In the genomic region with DNA sequence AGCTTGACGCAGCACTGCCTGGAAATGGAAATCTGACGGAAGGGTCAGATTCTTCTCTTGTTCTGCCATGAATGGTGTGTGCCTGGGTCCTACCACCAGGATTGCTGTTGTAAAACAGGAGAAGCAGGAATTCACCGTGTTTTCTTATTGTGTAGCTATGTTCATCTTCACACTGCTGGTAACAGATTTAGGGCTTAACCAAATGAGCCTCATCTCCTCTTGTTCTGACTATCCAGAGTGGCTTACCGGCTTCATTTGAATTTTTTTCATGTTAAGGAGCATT, we compare ENCODE assay signal across 14 cellular contexts.
DNase-seq lines count a peak whose midpoint lies in the region; ATAC-seq, FAIRE-seq and TF ChIP-seq lines count a peak whose summit lies in the region.
"Had no signal": no experiment of that assay in that cellular context is flagged by ENCODE, and none has a peak within 500 bp of the region (broad histone marks: within the 10 kb centered on the region; RNA-seq: fewer than 3 reads in every experiment).

No MANE protein-coding gene starts in this region.

- no peak for DNase-seq in mammary epithelial cell
- no peak for DNase-seq in MCF 10A (ENCODE audit: unreplicated experiment)
- no peak for DNase-seq in PC-3
- no peak for DNase-seq in urothelium cell line (ENCODE audit: low spot score)
- DNase-seq in NCI-H146 (lab: John Stamatoyannopoulos, UW): no peak
- DNase-seq in mucosa of gallbladder (ENCODE audit: low spot score): no peak
- DNase-seq: erythroblast; lower lobe of right lung; stimulated activated CD4-positive, alpha-beta T cell treated with anti-CD3 and anti-CD28 coated beads, Interleukin-1b, Interleukin-23, amount 100 ng/mL, for 48 hours had no signal

- H3K27me3 ChIP-seq in mammary epithelial cell (ENCODE audit: insufficient read depth, low read length) (no peaks in the 10 kb centered on the region), PC-3 (ENCODE audit: low read length) (no peaks in the 10 kb centered on the region)

- no peak overlapping the region for H3K27ac Mint-ChIP-seq in MCF 10A (ENCODE audit: low read depth, unreplicated experiment)
- peak overlapping the region; percentile 12 for H3K27ac Mint-ChIP-seq in dendritic cell treated with granulocyte-macrophage colony-stimulating factor and Interleukin-4, amounts not matched to agents 40 ng/mL and 50 ng/mL, for 4 days

- peak; percentile 26 to 27 for TF ChIP-seq CTCF in mammary epithelial cell (conservative IDR thresholded peaks at IDR 0.05 in 1 of 2, IDR thresholded peaks at IDR 0.05 in 1 of 2; ENCODE audit: extremely low read depth in 1 of 2, insufficient read depth in 1 of 2, low read depth in 1 of 2, low read length in 2 of 2)
- TF ChIP-seq CTCF in MCF 10A (IDR thresholded peaks at IDR 0.05; ENCODE audit: unreplicated experiment): no peak
- peak; percentile 28; the same call in 1 of the 2 replicates for TF ChIP-seq CTCF in PC-3 (conservative IDR thresholded peaks at IDR 0.05; ENCODE audit: low read depth, low read length)

- peaks cover 42% of the 10 kb centered on the region for H3K36me3 Mint-ChIP-seq in MCF 10A (ENCODE audit: insufficient read depth, unreplicated experiment)
- H3K36me3 Mint-ChIP-seq in dendritic cell treated with granulocyte-macrophage colony-stimulating factor and Interleukin-4, amounts not matched to agents 40 ng/mL and 50 ng/mL, for 4 days (ENCODE audit: low read depth): peaks cover 77% of the 10 kb centered on the region

- intact Hi-C loops in mammary epithelial cell (cut with micrococcal nuclease): loop anchor here (5.0 kb wide), 1 partner anchor 37 kb away; no protein-coding TSS in a partner anchor
- intact Hi-C loops in MCF 10A (cut with micrococcal nuclease): loop anchor here (5.0 to 10.0 kb wide), 2 partner anchors 37 to 470 kb away; no protein-coding TSS in a partner anchor
- intact Hi-C loops in PC-3 (cut with micrococcal nuclease): loop anchor here (10.0 kb wide), 1 partner anchor 440 kb away; no protein-coding TSS in a partner anchor
- intact Hi-C loops in dendritic cell treated with granulocyte-macrophage colony-stimulating factor and Interleukin-4, amounts not matched to agents 40 ng/mL and 50 ng/mL, for 4 days (cut with micrococcal nuclease): loop anchor here (5.0 kb wide), 1 partner anchor 43 kb away; no protein-coding TSS in a partner anchor

- CTCF ChIA-PET in mammary epithelial cell (lab: Charles Lee; ENCODE audit: low non-redundant PET) (no interaction called here), MCF 10A (lab: Yijun Ruan, JAX) (interaction anchor here (0.8 to 1.2 kb wide), 2 partner anchors 33 to 318 kb away, joined by 3 read pairs; no protein-coding TSS in a partner anchor), PC-3 (lab: Charles Lee) (no interaction called here)

- no peak for ATAC-seq in PC-3
- ATAC-seq in HG03442 (IDR thresholded peaks at IDR 0.05; ENCODE audit: unreplicated experiment): no peak
- ATAC-seq: lower lobe of right lung had no signal

- no peaks in the 10 kb centered on the region for H3K27me3 Mint-ChIP-seq in MCF 10A (ENCODE audit: insufficient read depth, unreplicated experiment)
- no peaks in the 10 kb centered on the region for H3K27me3 Mint-ChIP-seq in dendritic cell treated with granulocyte-macrophage colony-stimulating factor and Interleukin-4, amounts not matched to agents 40 ng/mL and 50 ng/mL, for 4 days

- FAIRE-seq in urothelium cell line (lab: Jason Lieb, UNC): peak; percentile 78
- FAIRE-seq: G401.6 had no signal

- H3K79me2 ChIP-seq in mammary epithelial cell (ENCODE audit: insufficient read depth, low read length): no peaks in the 10 kb centered on the region
- H3K79me2 ChIP-seq in PC-3 (ENCODE audit: low read length): peaks cover 20% of the 10 kb centered on the region

- peaks cover 40% of the 10 kb centered on the region for H3K4me1 Mint-ChIP-seq in MCF 10A (ENCODE audit: insufficient read depth, unreplicated experiment)
- peaks cover 37% of the 10 kb centered on the region for H3K4me1 Mint-ChIP-seq in dendritic cell treated with granulocyte-macrophage colony-stimulating factor and Interleukin-4, amounts not matched to agents 40 ng/mL and 50 ng/mL, for 4 days (ENCODE audit: low read depth)

- H3K9me3 Mint-ChIP-seq in MCF 10A (ENCODE audit: unreplicated experiment): no peaks in the 10 kb centered on the region
- H3K9me3 Mint-ChIP-seq in dendritic cell treated with granulocyte-macrophage colony-stimulating factor and Interleukin-4, amounts not matched to agents 40 ng/mL and 50 ng/mL, for 4 days: no peaks in the 10 kb centered on the region

- H3K4me2 ChIP-seq in mammary epithelial cell (ENCODE audit: insufficient read depth, low read depth, low read length): no peak overlapping the region
- H3K4me2 ChIP-seq in PC-3 (ENCODE audit: low read length): no peak overlapping the region

- H3K27ac ChIP-seq in mammary epithelial cell (ENCODE audit: insufficient read depth, low read depth, low read length): no peak overlapping the region
- H3K27ac ChIP-seq in PC-3 (ENCODE audit: low read length): no peak overlapping the region
- H3K27ac ChIP-seq: C4-2B, lower lobe of right lung, prostate gland had no signal

- WGBS in mammary epithelial cell (ENCODE audit: low coverage, missing lambda C conversion rate): 97% methylated on average over 4 of the region's 4 CpGs

- in situ Hi-C loops in mammary epithelial cell (cut with MboI; ENCODE audit: low sequenced_read_pairs in 2 of 2): no loop called here

- no peak overlapping the region for H3K4me3 Mint-ChIP-seq in MCF 10A (ENCODE audit: unreplicated experiment)
- H3K4me3 Mint-ChIP-seq in dendritic cell treated with granulocyte-macrophage colony-stimulating factor and Interleukin-4, amounts not matched to agents 40 ng/mL and 50 ng/mL, for 4 days: no peak overlapping the region

- H3K4me3 ChIP-seq in mammary epithelial cell (replicated peaks in 1 of 3; ENCODE audit: insufficient read depth in 1 of 3, low read depth in 2 of 3, low read length in 3 of 3) (no peak overlapping the region), PC-3 (ENCODE audit: low read length) (no peak overlapping the region)
- H3K4me3 ChIP-seq: lower lobe of right lung, prostate gland had no signal

- no peaks in the 10 kb centered on the region for H4K20me1 ChIP-seq in mammary epithelial cell (ENCODE audit: insufficient read depth, low read length)
- H4K20me1 ChIP-seq in PC-3 (ENCODE audit: low read length): no peaks in the 10 kb centered on the region

- H3F3A ChIP-seq in PC-3 (ENCODE audit: low read length, unreplicated experiment): peaks cover 12% of the 10 kb centered on the region

- peaks cover 6% of the 10 kb centered on the region for H3K36me3 ChIP-seq in mammary epithelial cell (ENCODE audit: insufficient read depth, low read length)
- H3K36me3 ChIP-seq in PC-3 (ENCODE audit: low read depth, low read length): peaks cover 21% of the 10 kb centered on the region
- H3K36me3 ChIP-seq: prostate gland had no signal

- H2AFZ ChIP-seq in mammary epithelial cell (ENCODE audit: low read depth, low read length) (no peak overlapping the region), PC-3 (ENCODE audit: low read length) (no peak overlapping the region)

- dilution Hi-C loops in mammary epithelial cell (cut with HindIII; ENCODE audit: low sequenced_read_pairs): no loop called here

- no peaks in the 10 kb centered on the region for H3K9me2 ChIP-seq in PC-3 (replicated peaks; ENCODE audit: low read length)

- POLR2A ChIA-PET in MCF 10A (lab: Yijun Ruan, JAX): interaction anchor here (1.1 kb wide), 1 partner anchor 440 kb away, joined by 3 read pairs; no protein-coding TSS in a partner anchor
- POLR2A ChIA-PET in PC-3 (lab: Charles Lee; ENCODE audit: unreplicated experiment): no interaction called here

- H3K9ac ChIP-seq in mammary epithelial cell (ENCODE audit: insufficient read depth, low read length): no peak overlapping the region
- H3K9ac ChIP-seq in PC-3 (ENCODE audit: low read length): no peak overlapping the region

- BruUV-seq in mammary epithelial cell (replicated peaks; lab: Mats Ljungman, UMichigan) (no TSS peak), MCF 10A (replicated peaks; lab: Mats Ljungman, UMichigan) (no TSS peak), PC-3 (replicated peaks; lab: Mats Ljungman, UMichigan) (no TSS peak)

- no peaks in the 10 kb centered on the region for H3K9me3 ChIP-seq in mammary epithelial cell (replicated peaks; ENCODE audit: insufficient read depth, low read length)
- no peaks in the 10 kb centered on the region for H3K9me3 ChIP-seq in PC-3 (ENCODE audit: low read length)
- H3K9me3 ChIP-seq: lower lobe of right lung, prostate gland had no signal

- H3K4me1 ChIP-seq in mammary epithelial cell (ENCODE audit: insufficient read depth, low read length) (peaks cover 36% of the 10 kb centered on the region), PC-3 (ENCODE audit: insufficient read depth, low read length) (peaks cover 36% of the 10 kb centered on the region)
- H3K4me1 ChIP-seq: lower lobe of right lung, prostate gland had no signal
